15 cellular contexts compared by ENCODE assay signal in the genomic region with DNA sequence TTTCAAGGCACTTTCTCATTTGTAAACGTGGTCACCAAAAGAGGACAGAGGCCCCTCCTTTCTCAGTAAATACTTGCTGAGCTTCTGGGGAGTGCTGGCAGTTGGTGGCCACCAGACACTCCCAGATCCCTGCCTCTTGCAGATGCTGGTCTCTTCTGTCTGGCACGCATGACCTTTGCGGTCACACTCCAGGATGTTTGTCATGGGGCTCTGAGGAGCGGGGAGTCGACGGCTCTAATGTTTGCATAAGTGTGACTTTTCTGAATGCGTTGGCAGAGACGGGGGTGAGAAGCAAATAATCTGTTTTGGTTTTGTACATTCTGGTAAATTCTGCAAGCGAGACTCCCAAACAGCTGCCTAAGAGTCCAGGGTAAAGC.
DNase-seq lines count a peak whose midpoint lies in the region; ATAC-seq and TF ChIP-seq lines count a peak whose summit lies in the region.
"Had no signal": no experiment of that assay in that cellular context is flagged by ENCODE, and none has a peak within 500 bp of the region (broad histone marks: within the 10 kb centered on the region; RNA-seq: fewer than 3 reads in every experiment).

No MANE protein-coding gene starts in this region.

- H3K4me1 Mint-ChIP-seq in activated naive CD8-positive, alpha-beta T cell treated with anti-CD3 and anti-CD28 coated beads, Interleukin-2, amount 10 ng/mL, durations not matched to agents 7 days and 5 days: no peaks in the 10 kb centered on the region
- H3K4me1 Mint-ChIP-seq in activated naive CD8-positive, alpha-beta T cell treated with anti-CD3 and anti-CD28 coated beads, Interleukin-2, amount 50 U/mL, for 24 hours: no peaks in the 10 kb centered on the region

- H3K9me3 Mint-ChIP-seq in activated naive CD8-positive, alpha-beta T cell treated with anti-CD3 and anti-CD28 coated beads, Interleukin-2, amount 10 ng/mL, durations not matched to agents 7 days and 5 days: peaks cover 12% of the 10 kb centered on the region
- H3K9me3 Mint-ChIP-seq in activated naive CD8-positive, alpha-beta T cell treated with anti-CD3 and anti-CD28 coated beads, Interleukin-2, amount 50 U/mL, for 24 hours: peaks cover 10% of the 10 kb centered on the region

- H3K4me3 Mint-ChIP-seq in activated naive CD8-positive, alpha-beta T cell treated with anti-CD3 and anti-CD28 coated beads, Interleukin-2, amount 10 ng/mL, durations not matched to agents 7 days and 5 days: no peak overlapping the region
- H3K4me3 Mint-ChIP-seq in activated naive CD8-positive, alpha-beta T cell treated with anti-CD3 and anti-CD28 coated beads, Interleukin-2, amount 50 U/mL, for 24 hours: no peak overlapping the region
- H3K4me3 Mint-ChIP-seq: T-helper 1 cell treated with Interleukin-12 subunit alpha and Interleukin-12 subunit beta and Interleukin-4 antibody, amounts not matched to agents 30 μg/mL and 1 μg/mL, for 36 hours had no signal

- peaks cover 21% of the 10 kb centered on the region for H3K27me3 Mint-ChIP-seq in activated naive CD8-positive, alpha-beta T cell treated with anti-CD3 and anti-CD28 coated beads, Interleukin-2, amount 10 ng/mL, durations not matched to agents 7 days and 5 days
- H3K27me3 Mint-ChIP-seq in activated naive CD8-positive, alpha-beta T cell treated with anti-CD3 and anti-CD28 coated beads, Interleukin-2, amount 50 U/mL, for 24 hours: peaks cover 32% of the 10 kb centered on the region

- DNase-seq in activated naive CD8-positive, alpha-beta T cell treated with anti-CD3 and anti-CD28 coated beads, Interleukin-2, amount 10 ng/mL, durations not matched to agents 7 days and 5 days: peak; percentile 10
- no peak for DNase-seq in activated naive CD8-positive, alpha-beta T cell treated with anti-CD3 and anti-CD28 coated beads, Interleukin-2, amount 50 U/mL, for 24 hours
- DNase-seq in RPMI8226 (peak; percentile 46), posterior vena cava (ENCODE audit: low spot score) (peak; percentile 20), medulla oblongata (ENCODE audit: extremely low spot score) (no peak), iPS-NIHi7 (ENCODE audit: extremely low spot score) (no peak)
- DNase-seq: GDM1, GM23248, NCI-H1048, NCI-H1694, NCI-H510A treated with DMSO at 0.1 percent for 48 hours had no signal

- no peaks in the 10 kb centered on the region for H3K36me3 Mint-ChIP-seq in activated naive CD8-positive, alpha-beta T cell treated with anti-CD3 and anti-CD28 coated beads, Interleukin-2, amount 10 ng/mL, durations not matched to agents 7 days and 5 days
- no peaks in the 10 kb centered on the region for H3K36me3 Mint-ChIP-seq in activated naive CD8-positive, alpha-beta T cell treated with anti-CD3 and anti-CD28 coated beads, Interleukin-2, amount 50 U/mL, for 24 hours (ENCODE audit: low read depth)

- no peak for ATAC-seq in activated naive CD8-positive, alpha-beta T cell treated with anti-CD3 and anti-CD28 coated beads, Interleukin-2, amount 10 ng/mL, durations not matched to agents 7 days and 5 days (ENCODE audit: low read depth)
- no peak for ATAC-seq in activated naive CD8-positive, alpha-beta T cell treated with anti-CD3 and anti-CD28 coated beads, Interleukin-2, amount 50 U/mL, for 24 hours
- ATAC-seq: HCT116, K562 had no signal

- intact Hi-C loops in posterior vena cava (cut with DNase I): no loop called here

- TF ChIP-seq RAD21 in Ishikawa (IDR thresholded peaks at IDR 0.05; ENCODE audit: low read depth): no peak

- POLR2A ChIA-PET in activated naive CD8-positive, alpha-beta T cell treated with anti-CD3 and anti-CD28 coated beads, Interleukin-2, amount 10 ng/mL, durations not matched to agents 7 days and 5 days (lab: Charles Lee): no interaction called here

- H3K27ac Mint-ChIP-seq in activated naive CD8-positive, alpha-beta T cell treated with anti-CD3 and anti-CD28 coated beads, Interleukin-2, amount 10 ng/mL, durations not matched to agents 7 days and 5 days: no peak overlapping the region
- H3K27ac Mint-ChIP-seq in activated naive CD8-positive, alpha-beta T cell treated with anti-CD3 and anti-CD28 coated beads, Interleukin-2, amount 50 U/mL, for 24 hours: no peak overlapping the region
- H3K27ac Mint-ChIP-seq: T-helper 1 cell treated with Interleukin-12 subunit alpha and Interleukin-12 subunit beta and Interleukin-4 antibody, amounts not matched to agents 30 μg/mL and 1 μg/mL, for 36 hours had no signal

- TF ChIP-seq EP300 in Ishikawa (IDR thresholded peaks at IDR 0.05; ENCODE audit: borderline replicate concordance): no peak

TF ChIP-seq in Ishikawa, 13 proteins besides CTCF, POLR2A, EP300 and RAD21:
- TF ChIP-seq CREB1 (IDR thresholded peaks at IDR 0.05; ENCODE audit: low read depth): no peak
- TF ChIP-seq, protein P1, sequence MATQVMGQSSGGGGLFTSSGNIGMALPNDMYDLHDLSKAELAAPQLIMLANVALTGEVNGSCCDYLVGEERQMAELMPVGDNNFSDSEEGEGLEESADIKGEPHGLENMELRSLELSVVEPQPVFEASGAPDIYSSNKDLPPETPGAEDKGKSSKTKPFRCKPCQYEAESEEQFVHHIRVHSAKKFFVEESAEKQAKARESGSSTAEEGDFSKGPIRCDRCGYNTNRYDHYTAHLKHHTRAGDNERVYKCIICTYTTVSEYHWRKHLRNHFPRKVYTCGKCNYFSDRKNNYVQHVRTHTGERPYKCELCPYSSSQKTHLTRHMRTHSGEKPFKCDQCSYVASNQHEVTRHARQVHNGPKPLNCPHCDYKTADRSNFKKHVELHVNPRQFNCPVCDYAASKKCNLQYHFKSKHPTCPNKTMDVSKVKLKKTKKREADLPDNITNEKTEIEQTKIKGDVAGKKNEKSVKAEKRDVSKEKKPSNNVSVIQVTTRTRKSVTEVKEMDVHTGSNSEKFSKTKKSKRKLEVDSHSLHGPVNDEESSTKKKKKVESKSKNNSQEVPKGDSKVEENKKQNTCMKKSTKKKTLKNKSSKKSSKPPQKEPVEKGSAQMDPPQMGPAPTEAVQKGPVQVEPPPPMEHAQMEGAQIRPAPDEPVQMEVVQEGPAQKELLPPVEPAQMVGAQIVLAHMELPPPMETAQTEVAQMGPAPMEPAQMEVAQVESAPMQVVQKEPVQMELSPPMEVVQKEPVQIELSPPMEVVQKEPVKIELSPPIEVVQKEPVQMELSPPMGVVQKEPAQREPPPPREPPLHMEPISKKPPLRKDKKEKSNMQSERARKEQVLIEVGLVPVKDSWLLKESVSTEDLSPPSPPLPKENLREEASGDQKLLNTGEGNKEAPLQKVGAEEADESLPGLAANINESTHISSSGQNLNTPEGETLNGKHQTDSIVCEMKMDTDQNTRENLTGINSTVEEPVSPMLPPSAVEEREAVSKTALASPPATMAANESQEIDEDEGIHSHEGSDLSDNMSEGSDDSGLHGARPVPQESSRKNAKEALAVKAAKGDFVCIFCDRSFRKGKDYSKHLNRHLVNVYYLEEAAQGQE (IDR thresholded peaks at IDR 0.05; ENCODE audit: low read depth): 0 out of 2 replicates have a peak, but pooled peaks have one; percentile 5

Comparison
In these comparisons a context has a peak if more than half of its experiments do, and no peak if none do; other contexts are left out.
1. DNase-seq: peak in activated naive CD8-positive, alpha-beta T cell treated with anti-CD3 and anti-CD28 coated beads, Interleukin-2, amount 10 ng/mL, durations not matched to agents 7 days and 5 days (single experiment), RPMI8226 (single experiment) and posterior vena cava (single experiment); none in activated naive CD8-positive, alpha-beta T cell treated with anti-CD3 and anti-CD28 coated beads, Interleukin-2, amount 50 U/mL, for 24 hours (single experiment), medulla oblongata (single experiment) and iPS-NIHi7 (single experiment).